18 cellular contexts compared by ENCODE assay signal in the genomic region with DNA sequence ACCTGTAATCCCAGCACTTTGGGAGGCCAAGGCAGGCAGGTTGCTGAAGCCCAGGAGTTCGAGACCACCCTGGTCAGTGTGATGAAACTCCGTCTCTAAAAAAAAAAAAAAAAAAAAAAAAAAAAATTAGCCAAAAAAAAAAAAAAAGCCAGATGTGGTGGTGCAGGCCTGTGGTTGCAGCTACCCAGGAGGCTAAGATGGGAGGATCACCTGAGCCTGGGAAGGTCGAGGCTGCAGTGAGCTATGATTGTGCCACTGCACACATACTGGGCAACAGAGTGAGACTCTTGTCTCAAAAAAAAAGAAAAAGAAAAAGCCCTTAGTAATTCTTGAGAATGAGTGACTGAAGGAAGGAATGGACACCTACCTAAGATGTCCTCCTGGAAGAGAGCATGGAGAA.
DNase-seq lines count a peak whose midpoint lies in the region; ATAC-seq and TF ChIP-seq lines count a peak whose summit lies in the region.
"Had no signal": no experiment of that assay in that cellular context is flagged by ENCODE, and none has a peak within 500 bp of the region (broad histone marks: within the 10 kb centered on the region; RNA-seq: fewer than 3 reads in every experiment).

No MANE protein-coding gene starts in this region.

- H3K4ac ChIP-seq in H9 (ENCODE audit: low read depth, low read length), result no peak overlapping the region

- TF ChIP-seq CTCF in HEK293 (tag by site-specific recombination; IDR thresholded peaks at IDR 0.05) (no peak), VCaP (conservative IDR thresholded peaks at IDR 0.05) (no peak), type B pancreatic cell (conservative IDR thresholded peaks at IDR 0.05) (no peak), H9 (conservative IDR thresholded peaks at IDR 0.05) (no peak)

- POLR2A ChIA-PET in HEK293 (lab: Yijun Ruan, JAX), result no interaction called here

- H3K9me3 ChIP-seq in HEK293 (ENCODE audit: control insufficient read depth, insufficient read depth, low read depth, low read length) (no peaks in the 10 kb centered on the region), H9 (ENCODE audit: control insufficient read depth, low read depth, low read length) (no peaks in the 10 kb centered on the region)
- H3K9me3 ChIP-seq: BLaER1, Caco-2 had no signal

- H3K27ac Mint-ChIP-seq in type B pancreatic cell (peak overlapping the region; percentile 20), H9 (no peak overlapping the region)
- H3K27ac Mint-ChIP-seq: B cell, HFFc6 had no signal

- H3K4me3 Mint-ChIP-seq in type B pancreatic cell (no peak overlapping the region), H9 (no peak overlapping the region)
- H3K4me3 Mint-ChIP-seq: B cell; CD4-positive, CD25-positive, alpha-beta regulatory T cell; CD8-positive, alpha-beta T cell; HFFc6 had no signal

- H3K4me1 Mint-ChIP-seq in type B pancreatic cell (ENCODE audit: unreplicated experiment), result peaks cover 47% of the 10 kb centered on the region
- H3K4me1 Mint-ChIP-seq in H9, result peaks cover 9 to 12% of the 10 kb centered on the region in 2 experiments
- H3K4me1 Mint-ChIP-seq: B cell had no signal

- H4K5ac ChIP-seq in H9 (ENCODE audit: insufficient read length, low read depth, low read length), result no peak overlapping the region

- no peak overlapping the region for H3K23ac ChIP-seq in H9 (ENCODE audit: insufficient read length, low read depth, low read length)

- H3T11ph ChIP-seq in H9 (ENCODE audit: low read length), result no peak overlapping the region

- H3K27me3 Mint-ChIP-seq in type B pancreatic cell, result no peaks in the 10 kb centered on the region
- no peaks in the 10 kb centered on the region for H3K27me3 Mint-ChIP-seq in H9 (ENCODE audit: low read depth)
- H3K27me3 Mint-ChIP-seq: B cell; CD4-positive, CD25-positive, alpha-beta regulatory T cell had no signal

- H4K8ac ChIP-seq in H9 (replicated peaks; ENCODE audit: insufficient read length, low read depth, low read length), result no peak overlapping the region

- no peaks in the 10 kb centered on the region for H3K36me3 ChIP-seq in HEK293 (ENCODE audit: control insufficient read depth in 2 of 2, insufficient read depth in 1 of 2, low read length in 2 of 2)
- H3K36me3 ChIP-seq: BLaER1 had no signal

- H3K27ac ChIP-seq in HEK293 (ENCODE audit: extremely low read depth, low read depth, low read length) (no peak overlapping the region), VCaP (peak overlapping the region; percentile 67), H9 (ENCODE audit: insufficient read length, low read depth, low read length) (no peak overlapping the region)
- H3K27ac ChIP-seq: BLaER1 had no signal

- H2BK15ac ChIP-seq in H9 (ENCODE audit: low read depth, low read length), result no peak overlapping the region

- no peaks in the 10 kb centered on the region for H3K27me3 ChIP-seq in H9 (ENCODE audit: insufficient read depth, low read length)
- H3K27me3 ChIP-seq: BLaER1 had no signal

- no peak overlapping the region for H3K4me2 ChIP-seq in H9 (ENCODE audit: insufficient read depth, insufficient read length, low read length)
- H3K4me2 ChIP-seq: BLaER1 had no signal

- DNase-seq in type B pancreatic cell (ENCODE audit: extremely low spot score, unreplicated experiment), result no peak
- DNase-seq in H9, result no peak
- no peak for DNase-seq in HT-29 (ENCODE audit: low spot score)
- DNase-seq: Caco-2; CD4-positive, CD25-positive, alpha-beta regulatory T cell; CD8-positive, alpha-beta T cell; DMS153; EL; GDM1; GOT3; HCEC 1CT; HFFc6 had no signal

- no peak overlapping the region for H2AK5ac ChIP-seq in H9 (ENCODE audit: insufficient read length, low read length)

- H3K79me2 ChIP-seq in H9 (ENCODE audit: insufficient read depth, low read length), result no peaks in the 10 kb centered on the region

- H3K9me3 Mint-ChIP-seq in type B pancreatic cell (peaks cover 5% of the 10 kb centered on the region), H9 (no peaks in the 10 kb centered on the region)
- H3K9me3 Mint-ChIP-seq: CD8-positive, alpha-beta T cell; HFFc6 had no signal

- CTCF ChIA-PET in HEK293 (lab: Yijun Ruan, JAX), result interaction anchor here (0.6 kb wide), 3 partner anchors 15 to 160 kb away, joined by 3 read pairs; no protein-coding TSS in a partner anchor

- no peak for ATAC-seq in GM19397 (IDR thresholded peaks at IDR 0.05; ENCODE audit: unreplicated experiment)
- ATAC-seq: CD8-positive, alpha-beta T cell; GM12878 had no signal

- H2BK5ac ChIP-seq in H9 (ENCODE audit: insufficient read length, low read length), result no peak overlapping the region

- H2BK20ac ChIP-seq in H9 (ENCODE audit: low read depth, low read length, poor library complexity, severe bottlenecking), result no peak overlapping the region

- H3K36me3 Mint-ChIP-seq in type B pancreatic cell (peaks cover 13% of the 10 kb centered on the region), H9 (ENCODE audit: insufficient read depth in 1 of 3, low read depth in 3 of 3) (no peaks in the 10 kb centered on the region; a peak in 1 of 7 replicates)
- H3K36me3 Mint-ChIP-seq: CD8-positive, alpha-beta T cell had no signal

- H3K79me1 ChIP-seq in H9 (ENCODE audit: insufficient read depth, low read depth, low read length, poor library complexity, severe bottlenecking), result no peaks in the 10 kb centered on the region

- no peaks in the 10 kb centered on the region for H3K23me2 ChIP-seq in H9 (ENCODE audit: insufficient read length, low read depth, low read length, poor library complexity, severe bottlenecking)

- no peaks in the 10 kb centered on the region for H4K20me1 ChIP-seq in H9 (ENCODE audit: control insufficient read depth, insufficient read depth, insufficient read length)

- H3K18ac ChIP-seq in H9 (ENCODE audit: insufficient read length, low read depth, low read length), result no peak overlapping the region

- no peak overlapping the region for H3K14ac ChIP-seq in H9 (ENCODE audit: insufficient read depth, low read length)

- no peak overlapping the region for H3K4me3 ChIP-seq in HEK293 (ENCODE audit: low read depth, low read length)
- H3K4me3 ChIP-seq: BLaER1, GM12878 had no signal

- no peak overlapping the region for H2BK120ac ChIP-seq in H9 (ENCODE audit: low read depth, low read length, poor library complexity, severe bottlenecking)

- H2AFZ ChIP-seq in H9 (ENCODE audit: low read length), result no peak overlapping the region

- H2BK12ac ChIP-seq in H9 (ENCODE audit: insufficient read length, low read depth, low read length), result no peak overlapping the region

- no peak overlapping the region for H4K91ac ChIP-seq in H9 (ENCODE audit: insufficient read length, low read depth, low read length)

- no peak overlapping the region for H3K56ac ChIP-seq in H9 (ENCODE audit: insufficient read length, low read depth, low read length)

- WGBS in H9 (ENCODE audit: extremely low coverage, insufficient read length, low lambda C conversion rate), result no CpG with 5 or more reads among the region's 3 CpGs

- no peak overlapping the region for H3K9ac ChIP-seq in H9 (ENCODE audit: extremely low read depth, insufficient read length, low read length)
- H3K9ac ChIP-seq: BLaER1 had no signal

- H3K4me1 ChIP-seq in HEK293 (ENCODE audit: control insufficient read depth, insufficient read depth, low read length), result peaks cover 4% of the 10 kb centered on the region
- no peaks in the 10 kb centered on the region for H3K4me1 ChIP-seq in H9 (ENCODE audit: insufficient read depth, low read length)
- H3K4me1 ChIP-seq: Caco-2 had no signal

TF ChIP-seq in HEK293, 187 proteins besides CTCF, POLR2A, EP300 and RAD21:
- TF ChIP-seq, protein P1, sequence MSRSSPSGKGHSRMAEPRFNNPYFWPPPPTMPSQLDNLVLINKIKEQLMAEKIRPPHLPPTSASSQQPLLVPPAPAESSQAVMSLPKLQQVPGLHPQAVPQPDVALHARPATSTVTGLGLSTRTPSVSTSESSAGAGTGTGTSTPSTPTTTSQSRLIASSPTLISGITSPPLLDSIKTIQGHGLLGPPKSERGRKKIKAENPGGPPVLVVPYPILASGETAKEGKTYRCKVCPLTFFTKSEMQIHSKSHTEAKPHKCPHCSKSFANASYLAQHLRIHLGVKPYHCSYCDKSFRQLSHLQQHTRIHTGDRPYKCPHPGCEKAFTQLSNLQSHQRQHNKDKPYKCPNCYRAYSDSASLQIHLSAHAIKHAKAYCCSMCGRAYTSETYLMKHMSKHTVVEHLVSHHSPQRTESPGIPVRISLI (tag by site-specific recombination; IDR thresholded peaks at IDR 0.05), result peak; percentile 94
- TF ChIP-seq YY2 (tag by site-specific recombination; IDR thresholded peaks at IDR 0.05), result no peak
TF ChIP-seq in HEK293: peak in this region for 1.
